In genomic region chrX:19554786-19555185, GRCh38 we compare ENCODE assay signal across 1 cellular context.
TF ChIP-seq lines count a peak whose summit lies in the region.

No MANE protein-coding gene starts in this region.

TF ChIP-seq in GM12878, 131 proteins besides CTCF, POLR2A, EP300 and RAD21 (continued from another document and continues in another):
- no peak for TF ChIP-seq ZNF592 (IDR thresholded peaks at IDR 0.05)
- no peak for TF ChIP-seq TCF3 (IDR thresholded peaks at IDR 0.05; ENCODE audit: borderline replicate concordance, insufficient read depth, low read depth, low read length)
- no peak for TF ChIP-seq SIX5 (IDR thresholded peaks at IDR 0.05; ENCODE audit: low read depth, low read length, severe bottlenecking)
- TF ChIP-seq ELK1 (IDR thresholded peaks at IDR 0.05; ENCODE audit: low read depth, low read length): no peak
- TF ChIP-seq ESRRA (IDR thresholded peaks at IDR 0.05; ENCODE audit: low read length): no peak
- 0 out of 2 replicates have a peak, but pooled peaks have one; percentile 44 for TF ChIP-seq ATF2 (IDR thresholded peaks at IDR 0.05; ENCODE audit: low read length)
- no peak for TF ChIP-seq SMAD1 (IDR thresholded peaks at IDR 0.05; ENCODE audit: low read depth, partially characterized antibody)
- TF ChIP-seq RAD51 (IDR thresholded peaks at IDR 0.05): no peak
- no peak for TF ChIP-seq ETV6 (conservative IDR thresholded peaks at IDR 0.05 in 1 of 2, IDR thresholded peaks at IDR 0.05 in 1 of 2; ENCODE audit: borderline replicate concordance in 1 of 2, low read depth in 1 of 2)
- TF ChIP-seq IRF5 (IDR thresholded peaks at IDR 0.05; ENCODE audit: borderline replicate concordance): no peak
- TF ChIP-seq REST (IDR thresholded peaks at IDR 0.05; ENCODE audit: low read depth, low read length): no peak
- TF ChIP-seq SKIL (IDR thresholded peaks at IDR 0.05; ENCODE audit: low read depth, poor library complexity, severe bottlenecking): no peak
- no peak for TF ChIP-seq NBN (IDR thresholded peaks at IDR 0.05)
- no peak for TF ChIP-seq FOXK2 (IDR thresholded peaks at IDR 0.05)
- no peak for TF ChIP-seq BCL11A (IDR thresholded peaks at IDR 0.05; ENCODE audit: low read depth, low read length)
- peak; percentile 69 for TF ChIP-seq EED (IDR thresholded peaks at IDR 0.05; ENCODE audit: low read depth)
- TF ChIP-seq MYB (IDR thresholded peaks at IDR 0.05; ENCODE audit: borderline replicate concordance, low read depth, low read length): no peak
- TF ChIP-seq NFIC (IDR thresholded peaks at IDR 0.05; ENCODE audit: low read depth, low read length): peak; percentile 73
- TF ChIP-seq NFYA (IDR thresholded peaks at IDR 0.05; ENCODE audit: borderline replicate concordance, low read depth, low read length): no peak
- TF ChIP-seq ZNF207 (IDR thresholded peaks at IDR 0.05; ENCODE audit: borderline replicate concordance): no peak
- TF ChIP-seq MLLT1 (IDR thresholded peaks at IDR 0.05): no peak
- TF ChIP-seq MAX (IDR thresholded peaks at IDR 0.05; ENCODE audit: low read depth, low read length): no peak
- no peak for TF ChIP-seq RELA (IDR thresholded peaks at IDR 0.05; ENCODE audit: borderline replicate concordance, partially characterized antibody)
- TF ChIP-seq IKZF2 (IDR thresholded peaks at IDR 0.05): peak; percentile 56 to 69; a peak in 3 of 4 replicates
- TF ChIP-seq RELB (IDR thresholded peaks at IDR 0.05; ENCODE audit: low read depth): peak; percentile 38; the same call in 1 of the 2 replicates
- peak; percentile 63 for TF ChIP-seq JUNB (IDR thresholded peaks at IDR 0.05)
- no peak for TF ChIP-seq MEF2B (IDR thresholded peaks at IDR 0.05; ENCODE audit: partially characterized antibody, poor library complexity, severe bottlenecking)
- TF ChIP-seq MTA2 (IDR thresholded peaks at IDR 0.05; ENCODE audit: low read depth): 0 out of 2 replicates have a peak, but pooled peaks have one; percentile 33
- TF ChIP-seq DPF2 (IDR thresholded peaks at IDR 0.05): no peak
- no peak for TF ChIP-seq IRF3 (IDR thresholded peaks at IDR 0.05)
- TF ChIP-seq TARDBP (IDR thresholded peaks at IDR 0.05; ENCODE audit: borderline replicate concordance): no peak
- TF ChIP-seq FOS (IDR thresholded peaks at IDR 0.05; ENCODE audit: borderline replicate concordance, extremely low read depth, insufficient read length): no peak
- TF ChIP-seq RB1 (IDR thresholded peaks at IDR 0.05; ENCODE audit: borderline replicate concordance): no peak
- TF ChIP-seq ATF3 (IDR thresholded peaks at IDR 0.05; ENCODE audit: borderline replicate concordance, extremely low read depth, low read depth, low read length): no peak
- TF ChIP-seq KLF5 (IDR thresholded peaks at IDR 0.05; ENCODE audit: partially characterized antibody): no peak
- peak; percentile 73; the same call in 1 of the 2 replicates for TF ChIP-seq FOXM1 (IDR thresholded peaks at IDR 0.05; ENCODE audit: low read depth, low read length)
- TF ChIP-seq RUNX3 (IDR thresholded peaks at IDR 0.05; ENCODE audit: low read length): peak; percentile 76
- TF ChIP-seq YBX1 (IDR thresholded peaks at IDR 0.05): no peak
- no peak for TF ChIP-seq LARP7 (IDR thresholded peaks at IDR 0.05)
- no peak for TF ChIP-seq BMI1 (IDR thresholded peaks at IDR 0.05; ENCODE audit: borderline replicate concordance)
- no peak for TF ChIP-seq NFXL1 (IDR thresholded peaks at IDR 0.05; ENCODE audit: borderline replicate concordance)
